ENCODE assay signal across 23 cellular contexts in the genomic region with DNA sequence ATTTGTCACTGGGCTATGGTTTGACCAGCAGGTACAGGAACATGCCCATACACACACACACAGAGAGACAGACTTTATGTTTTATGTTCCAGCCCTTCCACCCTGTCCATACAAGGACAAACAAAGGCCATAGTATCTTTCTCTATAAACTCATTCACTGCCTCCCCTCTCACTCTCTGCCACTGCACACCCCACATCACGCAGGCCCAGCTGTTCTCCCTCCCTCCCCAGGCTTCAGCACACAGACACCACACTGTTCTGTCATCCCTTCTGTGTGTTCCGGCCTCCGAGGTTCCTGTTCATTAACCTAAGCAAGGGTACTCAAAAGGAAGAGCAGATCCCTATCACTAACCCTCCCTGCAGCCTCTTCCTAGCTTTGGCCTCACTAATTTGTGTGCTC. TPM values are rescaled to one million over a fixed set of nuclear protein-coding genes. Genes with fewer than 3 reads are reported as not detected.
DNase-seq lines count a peak whose midpoint lies in the region; ATAC-seq and TF ChIP-seq lines count a peak whose summit lies in the region.
"Had no signal": no experiment of that assay in that cellular context is flagged by ENCODE, and none has a peak within 500 bp of the region (broad histone marks: within the 10 kb centered on the region; RNA-seq: fewer than 3 reads in every experiment).

No MANE protein-coding gene starts in this region.

- H3K9me3 ChIP-seq in trophoblast cell (ENCODE audit: insufficient read depth, low read depth, low read length): no peaks in the 10 kb centered on the region
- no peaks in the 10 kb centered on the region for H3K9me3 ChIP-seq in vagina
- H3K9me3 ChIP-seq in psoas muscle: no peaks in the 10 kb centered on the region
- H3K9me3 ChIP-seq: Caco-2, HAP-1, MG63 had no signal

- H3K4me2 ChIP-seq in trophoblast cell (ENCODE audit: low read length): no peak overlapping the region

- H3K27me3 ChIP-seq in trophoblast cell (ENCODE audit: insufficient read depth, low read length) (no peaks in the 10 kb centered on the region), vagina (no peaks in the 10 kb centered on the region), psoas muscle (ENCODE audit: insufficient read depth in 3 of 3, low read length in 2 of 3) (peaks cover 0 to 3% (median 0%) of the 10 kb centered on the region in 3 donors)
- H3K27me3 ChIP-seq: MG63 had no signal

- peaks cover 7% of the 10 kb centered on the region for H3K36me3 Mint-ChIP-seq in progenitor cell of endocrine pancreas (ENCODE audit: insufficient read depth)
- H3K36me3 Mint-ChIP-seq: IgD-negative memory B cell had no signal

- H3K18ac ChIP-seq in trophoblast cell (ENCODE audit: low read length): no peak overlapping the region

- H3K27me3 Mint-ChIP-seq in progenitor cell of endocrine pancreas: no peaks in the 10 kb centered on the region
- H3K27me3 Mint-ChIP-seq: B cell; CD4-positive, CD25-positive, alpha-beta regulatory T cell had no signal

- H2AFZ ChIP-seq in trophoblast cell (ENCODE audit: insufficient read depth, low read length, poor library complexity): no peak overlapping the region
- H2AFZ ChIP-seq: GM23248 had no signal

- H2BK5ac ChIP-seq in trophoblast cell (ENCODE audit: low read depth, low read length, poor library complexity): no peak overlapping the region

- no peak overlapping the region for H4K12ac ChIP-seq in trophoblast cell (ENCODE audit: low read depth, low read length)

- no peak overlapping the region for H3K9ac ChIP-seq in trophoblast cell (ENCODE audit: low read length)
- H3K9ac ChIP-seq: GM23248 had no signal

- TF ChIP-seq POLR2A in vagina (IDR thresholded peaks at IDR 0.05): no peak

- no peak overlapping the region for H3K14ac ChIP-seq in trophoblast cell (ENCODE audit: low read length)

- H3K4ac ChIP-seq in trophoblast cell (ENCODE audit: low read depth, low read length): no peak overlapping the region

- H3K36me3 ChIP-seq in trophoblast cell (ENCODE audit: control insufficient read depth in 1 of 2, insufficient read depth in 2 of 2, low read length in 2 of 2) (peaks cover 40 to 59% of the 10 kb centered on the region in 2 experiments), vagina (peaks cover 0 to 22% of the 10 kb centered on the region in 2 donors), psoas muscle (ENCODE audit: insufficient read depth in 1 of 2, low read depth in 1 of 2) (peaks cover 6 to 31% of the 10 kb centered on the region in 2 donors)
- H3K36me3 ChIP-seq: MG63 had no signal

- H3K9me3 Mint-ChIP-seq in progenitor cell of endocrine pancreas (ENCODE audit: low read depth): peaks cover 5% of the 10 kb centered on the region
- H3K9me3 Mint-ChIP-seq: CD4-positive, CD25-positive, alpha-beta regulatory T cell; IgD-negative memory B cell had no signal

- peak; percentile 79 for DNase-seq in Ammon's horn (ENCODE audit: low spot score)
- peak in 44 of 61 donors; percentile 0 to 51 (median 13) for DNase-seq in caudate nucleus (lab: John Stamatoyannopoulos, UW)
- DNase-seq in hippocampal formation (lab: John Stamatoyannopoulos, UW): peak; percentile 43 to 47
- no peak for DNase-seq in trophoblast cell
- DNase-seq in progenitor cell of endocrine pancreas (ENCODE audit: low spot score, unreplicated experiment): no peak
- DNase-seq in vagina (ENCODE audit: extremely low spot score in 2 of 2): no peak
- no peak for DNase-seq in psoas muscle
- DNase-seq: Caco-2; CD4-positive, CD25-positive, alpha-beta regulatory T cell; DMS153; GDM1; GM23248; Kasumi-1; MG63; NCI-H1092; NCI-H2081 treated with DMSO at 0.1 percent for 48 hours; NCI-H774; Right ventricle myocardium superior had no signal

- WGBS in trophoblast cell (ENCODE audit: extremely low coverage, insufficient coverage, insufficient read length): no CpG with 5 or more reads among the region's 3 CpGs
- WGBS in psoas muscle, 3 donors: 67 to 76% (median 72%) methylated on average over 2 to 3 of the region's 3 CpGs

- H3K27ac Mint-ChIP-seq in progenitor cell of endocrine pancreas: no peak overlapping the region
- H3K27ac Mint-ChIP-seq: B cell; CD4-positive, CD25-positive, alpha-beta regulatory T cell; IgD-negative memory B cell had no signal

- TF ChIP-seq CTCF in progenitor cell of endocrine pancreas (IDR thresholded peaks at IDR 0.05; ENCODE audit: unreplicated experiment): no peak
- TF ChIP-seq CTCF in vagina (IDR thresholded peaks at IDR 0.05): no peak
- no peak for TF ChIP-seq CTCF in psoas muscle (IDR thresholded peaks at IDR 0.05)

- H4K91ac ChIP-seq in trophoblast cell (ENCODE audit: low read depth, low read length): no peak overlapping the region

- no peaks in the 10 kb centered on the region for H3K4me1 Mint-ChIP-seq in progenitor cell of endocrine pancreas (ENCODE audit: low read depth)
- H3K4me1 Mint-ChIP-seq: B cell; CD4-positive, CD25-positive, alpha-beta regulatory T cell; IgD-negative memory B cell had no signal

- H4K8ac ChIP-seq in trophoblast cell (ENCODE audit: low read depth, low read length): no peak overlapping the region

- H3K79me2 ChIP-seq in trophoblast cell (ENCODE audit: control insufficient read depth, insufficient read depth, low read length, poor library complexity): no peaks in the 10 kb centered on the region

- ATAC-seq in HG03457 (IDR thresholded peaks at IDR 0.05; ENCODE audit: unreplicated experiment) (no peak), psoas muscle (no peak)

- H3K23ac ChIP-seq in trophoblast cell (ENCODE audit: low read length): no peak overlapping the region

- H3K27ac ChIP-seq in caudate nucleus (ENCODE audit: low read depth, low read length) (no peak overlapping the region), trophoblast cell (ENCODE audit: low read depth, low read length) (no peak overlapping the region), vagina (no peak overlapping the region), psoas muscle (no peak overlapping the region)
- H3K27ac ChIP-seq: 22Rv1, GM23248 had no signal

- H2BK120ac ChIP-seq in trophoblast cell (ENCODE audit: insufficient read depth, low read length, poor library complexity): no peak overlapping the region

- peaks cover 0 to 6% of the 10 kb centered on the region in 2 experiments for H3K4me1 ChIP-seq in trophoblast cell (ENCODE audit: control insufficient read depth in 1 of 2, insufficient read depth in 2 of 2, low read length in 2 of 2)
- H3K4me1 ChIP-seq in vagina: no peaks in the 10 kb centered on the region
- H3K4me1 ChIP-seq in psoas muscle: no peaks in the 10 kb centered on the region
- H3K4me1 ChIP-seq: HAP-1 had no signal

- intact Hi-C loops in vagina (cut with DNase I): no loop called here
- intact Hi-C loops in psoas muscle (cut with DNase I): no loop called here

- H2BK12ac ChIP-seq in trophoblast cell (ENCODE audit: low read length): peak overlapping the region; percentile 31

- no peak overlapping the region for H2AK5ac ChIP-seq in trophoblast cell (ENCODE audit: low read length)

- no peak overlapping the region for H3K4me3 Mint-ChIP-seq in progenitor cell of endocrine pancreas (ENCODE audit: low read depth)
- H3K4me3 Mint-ChIP-seq: B cell; CD4-positive, CD25-positive, alpha-beta regulatory T cell; IgD-negative memory B cell had no signal

- H3K79me1 ChIP-seq in trophoblast cell (ENCODE audit: low read length): no peaks in the 10 kb centered on the region

- no peak overlapping the region for H3K4me3 ChIP-seq in trophoblast cell (ENCODE audit: low read depth, low read length)
- H3K4me3 ChIP-seq in vagina: no peak overlapping the region
- H3K4me3 ChIP-seq in psoas muscle: no peak overlapping the region
- H3K4me3 ChIP-seq: GM23248, HAP-1, MG63 had no signal

RNA-seq across cellular contexts. Expression of gene LAS1L, which starts 17.8 kb away (rescaled TPM):
- polyA plus RNA-seq in trophoblast cell (2013): 16.8 and 17.1 TPM in 2 replicates
- total RNA-seq in progenitor cell of endocrine pancreas (38.6 and 38.9 TPM in 2 replicates), vagina (17.9 TPM), psoas muscle (10 to 100 TPM; 13.0 to 15.7 (median 14.8) TPM)
- polyA plus RNA-seq in psoas muscle: 10 to 100 TPM in 2 of 3 donors, 1 to 10 TPM in 1; 7.9 to 23.5 (median 11.8) TPM

Comparison
In these comparisons a context has a peak if more than half of its experiments do, and no peak if none do; other contexts are left out.
1. DNase-seq: peak in Ammon's horn (single experiment), caudate nucleus (44 of 61) and hippocampal formation (2 of 2); none in trophoblast cell (0 of 2), progenitor cell of endocrine pancreas (single experiment), vagina (0 of 2) and psoas muscle (0 of 2).